In genomic region chr2:46769809-46770208, GRCh38 we compare ENCODE assay signal across 1 cellular context.
TF ChIP-seq lines count a peak whose summit lies in the region.

No MANE protein-coding gene starts in this region.

TF ChIP-seq in WTC11, 78 proteins besides CTCF, POLR2A, EP300 and RAD21 (continued from another document):
- TF ChIP-seq AR (CRISPR knock-in tag; IDR thresholded peaks at IDR 0.05), result no peak
